In genomic region chr3:115248274-115248673, GRCh38 we compare ENCODE assay signal across 20 cellular contexts.
A peak's percentile ranks its signal among the peaks of the same experiment; 100 is the strongest.
DNase-seq lines count a peak whose midpoint lies in the region; ATAC-seq, FAIRE-seq and TF ChIP-seq lines count a peak whose summit lies in the region.
"Had no signal": no experiment of that assay in that cellular context is flagged by ENCODE, and none has a peak within 500 bp of the region (broad histone marks: within the 10 kb centered on the region; RNA-seq: fewer than 3 reads in every experiment).

No MANE protein-coding gene starts in this region.

- no peak for TF ChIP-seq CTCF in bronchial epithelial cell (IDR thresholded peaks at IDR 0.05; ENCODE audit: insufficient read depth, low read length, severe bottlenecking)

- FAIRE-seq in bronchial epithelial cell (lab: Jason Lieb, UNC), result no peak
- FAIRE-seq: GM12892 had no signal

- DNase-seq in Daoy (ENCODE audit: low read depth) (peak; percentile 31), LHCN-M2 (ENCODE audit: low read depth) (peak; percentile 36), bronchial epithelial cell (ENCODE audit: low read depth) (peak; percentile 74), renal cortical epithelial cell (ENCODE audit: low read depth) (peak; percentile 9), NCI-H82 (lab: John Stamatoyannopoulos, UW) (no peak), DMS114 treated with DMSO at 0.1 percent for 48 hours (lab: John Stamatoyannopoulos, UW; ENCODE audit: unreplicated experiment) (no peak)
- DNase-seq: activated CD4-positive, alpha-beta T cell treated with anti-CD3 and anti-CD28 coated beads, Interleukin-2, amount 50 U/mL, for 4 hours; caudate nucleus; CD8-positive, alpha-beta T cell; heart right ventricle; naive B cell; NCI-H1105; NCI-H2029 treated with DMSO at 0.1 percent for 48 hours; NCI-H446 treated with DMSO at 0.1 percent for 48 hours; Peyer's patch; stimulated activated CD8-positive, alpha-beta memory T cell treated with anti-CD3 and anti-CD28 coated beads, Interleukin-4, amount 100 ng/mL, for 48 hours; T-helper 9 cell had no signal

- H3K36me3 ChIP-seq in bronchial epithelial cell (ENCODE audit: control insufficient read depth, insufficient read depth, low read length), result no peaks in the 10 kb centered on the region
- H3K36me3 ChIP-seq: heart right ventricle, Peyer's patch had no signal

- no peak for ATAC-seq in GM18498 (IDR thresholded peaks at IDR 0.05; ENCODE audit: unreplicated experiment)
- ATAC-seq: CD8-positive, alpha-beta T cell; heart right ventricle; WTC11 had no signal

- H3K27me3 ChIP-seq in bronchial epithelial cell (ENCODE audit: control insufficient read depth, insufficient read depth, low read length), result no peaks in the 10 kb centered on the region
- H3K27me3 ChIP-seq: heart right ventricle, Peyer's patch had no signal

- no peak overlapping the region for H3K4me3 ChIP-seq in bronchial epithelial cell (ENCODE audit: low read depth, low read length)
- H3K4me3 ChIP-seq: heart right ventricle, Peyer's patch had no signal

Comparison
In these comparisons a context has a peak if more than half of its experiments do, and no peak if none do; other contexts are left out.
1. DNase-seq: peak in Daoy (single experiment), LHCN-M2 (single experiment), bronchial epithelial cell (single experiment) and renal cortical epithelial cell (single experiment); none in NCI-H82 (single experiment) and DMS114 treated with DMSO at 0.1 percent for 48 hours (single experiment).